ENCODE assay signal across 2 cellular contexts in the genomic region with DNA sequence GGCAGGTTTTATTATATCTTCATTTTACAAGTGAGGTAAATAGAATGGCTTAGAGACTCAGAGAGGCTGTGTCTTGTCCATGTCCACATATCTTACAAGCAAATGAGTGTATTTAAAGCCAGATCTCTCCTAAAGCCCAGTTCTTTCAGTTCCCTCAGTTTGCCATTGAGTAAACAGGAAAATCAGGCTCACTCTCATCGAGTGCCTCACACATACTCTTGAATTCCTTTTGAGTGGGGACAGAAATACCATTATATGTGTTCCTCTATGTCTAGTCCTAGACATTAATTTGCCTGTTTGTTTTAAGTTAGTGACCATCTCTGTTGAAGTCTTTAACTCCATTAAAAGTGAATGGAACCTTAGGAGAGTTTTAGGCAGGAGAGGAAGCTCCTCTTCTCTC.
TF ChIP-seq lines count a peak whose summit lies in the region.

No MANE protein-coding gene starts in this region.

TF ChIP-seq in GM23338, 12 proteins besides CTCF, POLR2A, EP300 and RAD21 (continued from another document):
- TF ChIP-seq, protein P1, sequence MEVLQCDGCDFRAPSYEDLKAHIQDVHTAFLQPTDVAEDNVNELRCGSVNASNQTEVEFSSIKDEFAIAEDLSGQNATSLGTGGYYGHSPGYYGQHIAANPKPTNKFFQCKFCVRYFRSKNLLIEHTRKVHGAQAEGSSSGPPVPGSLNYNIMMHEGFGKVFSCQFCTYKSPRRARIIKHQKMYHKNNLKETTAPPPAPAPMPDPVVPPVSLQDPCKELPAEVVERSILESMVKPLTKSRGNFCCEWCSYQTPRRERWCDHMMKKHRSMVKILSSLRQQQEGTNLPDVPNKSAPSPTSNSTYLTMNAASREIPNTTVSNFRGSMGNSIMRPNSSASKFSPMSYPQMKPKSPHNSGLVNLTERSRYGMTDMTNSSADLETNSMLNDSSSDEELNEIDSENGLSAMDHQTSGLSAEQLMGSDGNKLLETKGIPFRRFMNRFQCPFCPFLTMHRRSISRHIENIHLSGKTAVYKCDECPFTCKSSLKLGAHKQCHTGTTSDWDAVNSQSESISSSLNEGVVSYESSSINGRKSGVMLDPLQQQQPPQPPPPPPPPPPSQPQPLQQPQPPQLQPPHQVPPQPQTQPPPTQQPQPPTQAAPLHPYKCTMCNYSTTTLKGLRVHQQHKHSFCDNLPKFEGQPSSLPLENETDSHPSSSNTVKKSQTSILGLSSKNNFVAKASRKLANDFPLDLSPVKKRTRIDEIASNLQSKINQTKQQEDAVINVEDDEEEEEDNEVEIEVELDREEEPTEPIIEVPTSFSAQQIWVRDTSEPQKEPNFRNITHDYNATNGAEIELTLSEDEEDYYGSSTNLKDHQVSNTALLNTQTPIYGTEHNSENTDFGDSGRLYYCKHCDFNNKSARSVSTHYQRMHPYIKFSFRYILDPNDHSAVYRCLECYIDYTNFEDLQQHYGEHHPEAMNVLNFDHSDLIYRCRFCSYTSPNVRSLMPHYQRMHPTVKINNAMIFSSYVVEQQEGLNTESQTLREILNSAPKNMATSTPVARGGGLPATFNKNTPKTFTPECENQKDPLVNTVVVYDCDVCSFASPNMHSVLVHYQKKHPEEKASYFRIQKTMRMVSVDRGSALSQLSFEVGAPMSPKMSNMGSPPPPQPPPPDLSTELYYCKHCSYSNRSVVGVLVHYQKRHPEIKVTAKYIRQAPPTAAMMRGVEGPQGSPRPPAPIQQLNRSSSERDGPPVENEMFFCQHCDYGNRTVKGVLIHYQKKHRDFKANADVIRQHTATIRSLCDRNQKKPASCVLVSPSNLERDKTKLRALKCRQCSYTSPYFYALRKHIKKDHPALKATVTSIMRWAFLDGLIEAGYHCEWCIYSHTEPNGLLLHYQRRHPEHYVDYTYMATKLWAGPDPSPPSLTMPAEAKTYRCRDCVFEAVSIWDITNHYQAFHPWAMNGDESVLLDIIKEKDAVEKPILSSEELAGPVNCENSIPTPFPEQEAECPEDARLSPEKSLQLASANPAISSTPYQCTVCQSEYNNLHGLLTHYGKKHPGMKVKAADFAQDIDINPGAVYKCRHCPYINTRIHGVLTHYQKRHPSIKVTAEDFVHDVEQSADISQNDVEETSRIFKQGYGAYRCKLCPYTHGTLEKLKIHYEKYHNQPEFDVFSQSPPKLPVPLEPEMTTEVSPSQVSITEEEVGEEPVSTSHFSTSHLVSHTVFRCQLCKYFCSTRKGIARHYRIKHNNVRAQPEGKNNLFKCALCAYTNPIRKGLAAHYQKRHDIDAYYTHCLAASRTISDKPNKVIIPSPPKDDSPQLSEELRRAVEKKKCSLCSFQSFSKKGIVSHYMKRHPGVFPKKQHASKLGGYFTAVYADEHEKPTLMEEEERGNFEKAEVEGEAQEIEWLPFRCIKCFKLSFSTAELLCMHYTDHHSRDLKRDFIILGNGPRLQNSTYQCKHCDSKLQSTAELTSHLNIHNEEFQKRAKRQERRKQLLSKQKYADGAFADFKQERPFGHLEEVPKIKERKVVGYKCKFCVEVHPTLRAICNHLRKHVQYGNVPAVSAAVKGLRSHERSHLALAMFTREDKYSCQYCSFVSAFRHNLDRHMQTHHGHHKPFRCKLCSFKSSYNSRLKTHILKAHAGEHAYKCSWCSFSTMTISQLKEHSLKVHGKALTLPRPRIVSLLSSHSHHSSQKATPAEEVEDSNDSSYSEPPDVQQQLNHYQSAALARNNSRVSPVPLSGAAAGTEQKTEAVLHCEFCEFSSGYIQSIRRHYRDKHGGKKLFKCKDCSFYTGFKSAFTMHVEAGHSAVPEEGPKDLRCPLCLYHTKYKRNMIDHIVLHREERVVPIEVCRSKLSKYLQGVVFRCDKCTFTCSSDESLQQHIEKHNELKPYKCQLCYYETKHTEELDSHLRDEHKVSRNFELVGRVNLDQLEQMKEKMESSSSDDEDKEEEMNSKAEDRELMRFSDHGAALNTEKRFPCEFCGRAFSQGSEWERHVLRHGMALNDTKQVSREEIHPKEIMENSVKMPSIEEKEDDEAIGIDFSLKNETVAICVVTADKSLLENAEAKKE (CRISPR knock-in tag; IDR thresholded peaks at IDR 0.05): no peak
- TF ChIP-seq, protein P2, sequence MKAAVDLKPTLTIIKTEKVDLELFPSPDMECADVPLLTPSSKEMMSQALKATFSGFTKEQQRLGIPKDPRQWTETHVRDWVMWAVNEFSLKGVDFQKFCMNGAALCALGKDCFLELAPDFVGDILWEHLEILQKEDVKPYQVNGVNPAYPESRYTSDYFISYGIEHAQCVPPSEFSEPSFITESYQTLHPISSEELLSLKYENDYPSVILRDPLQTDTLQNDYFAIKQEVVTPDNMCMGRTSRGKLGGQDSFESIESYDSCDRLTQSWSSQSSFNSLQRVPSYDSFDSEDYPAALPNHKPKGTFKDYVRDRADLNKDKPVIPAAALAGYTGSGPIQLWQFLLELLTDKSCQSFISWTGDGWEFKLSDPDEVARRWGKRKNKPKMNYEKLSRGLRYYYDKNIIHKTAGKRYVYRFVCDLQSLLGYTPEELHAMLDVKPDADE (IDR thresholded peaks at IDR 0.05): no peak
- no peak for TF ChIP-seq EZH2 (IDR thresholded peaks at IDR 0.05; ENCODE audit: low read depth, unreplicated experiment)
- no peak for TF ChIP-seq CREB1 (CRISPR knock-in tag; IDR thresholded peaks at IDR 0.05; ENCODE audit: low read depth)
- TF ChIP-seq, protein P3, sequence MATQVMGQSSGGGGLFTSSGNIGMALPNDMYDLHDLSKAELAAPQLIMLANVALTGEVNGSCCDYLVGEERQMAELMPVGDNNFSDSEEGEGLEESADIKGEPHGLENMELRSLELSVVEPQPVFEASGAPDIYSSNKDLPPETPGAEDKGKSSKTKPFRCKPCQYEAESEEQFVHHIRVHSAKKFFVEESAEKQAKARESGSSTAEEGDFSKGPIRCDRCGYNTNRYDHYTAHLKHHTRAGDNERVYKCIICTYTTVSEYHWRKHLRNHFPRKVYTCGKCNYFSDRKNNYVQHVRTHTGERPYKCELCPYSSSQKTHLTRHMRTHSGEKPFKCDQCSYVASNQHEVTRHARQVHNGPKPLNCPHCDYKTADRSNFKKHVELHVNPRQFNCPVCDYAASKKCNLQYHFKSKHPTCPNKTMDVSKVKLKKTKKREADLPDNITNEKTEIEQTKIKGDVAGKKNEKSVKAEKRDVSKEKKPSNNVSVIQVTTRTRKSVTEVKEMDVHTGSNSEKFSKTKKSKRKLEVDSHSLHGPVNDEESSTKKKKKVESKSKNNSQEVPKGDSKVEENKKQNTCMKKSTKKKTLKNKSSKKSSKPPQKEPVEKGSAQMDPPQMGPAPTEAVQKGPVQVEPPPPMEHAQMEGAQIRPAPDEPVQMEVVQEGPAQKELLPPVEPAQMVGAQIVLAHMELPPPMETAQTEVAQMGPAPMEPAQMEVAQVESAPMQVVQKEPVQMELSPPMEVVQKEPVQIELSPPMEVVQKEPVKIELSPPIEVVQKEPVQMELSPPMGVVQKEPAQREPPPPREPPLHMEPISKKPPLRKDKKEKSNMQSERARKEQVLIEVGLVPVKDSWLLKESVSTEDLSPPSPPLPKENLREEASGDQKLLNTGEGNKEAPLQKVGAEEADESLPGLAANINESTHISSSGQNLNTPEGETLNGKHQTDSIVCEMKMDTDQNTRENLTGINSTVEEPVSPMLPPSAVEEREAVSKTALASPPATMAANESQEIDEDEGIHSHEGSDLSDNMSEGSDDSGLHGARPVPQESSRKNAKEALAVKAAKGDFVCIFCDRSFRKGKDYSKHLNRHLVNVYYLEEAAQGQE (IDR thresholded peaks at IDR 0.05; ENCODE audit: unreplicated experiment): no peak
- no peak for TF ChIP-seq ZNF114 (CRISPR knock-in tag; IDR thresholded peaks at IDR 0.05)
- no peak for TF ChIP-seq POLR2AphosphoS5 (IDR thresholded peaks at IDR 0.05; ENCODE audit: low read depth)
TF ChIP-seq in GM23338: peak in this region for 0.

TF ChIP-seq in HepG2, 621 proteins besides CTCF, POLR2A, EP300 and RAD21 (continued from another document):
- TF ChIP-seq KLF15 (CRISPR knock-in tag; IDR thresholded peaks at IDR 0.05; ENCODE audit: borderline replicate concordance): no peak
